In genomic region chr20:32004963-32005362, GRCh38 we compare ENCODE assay signal across 1 cellular context.
TF ChIP-seq lines count a peak whose summit lies in the region.

No MANE protein-coding gene starts in this region.

TF ChIP-seq in WTC11, 78 proteins besides CTCF, POLR2A, EP300 and RAD21 (continued from another document):
- TF ChIP-seq CREB1 (CRISPR knock-in tag; IDR thresholded peaks at IDR 0.05) (no peak), ZNF425 (CRISPR knock-in tag; conservative IDR thresholded peaks at IDR 0.05) (no peak)
